In genomic region chr15:81038975-81039607, GRCh38 we compare ENCODE assay signal across 1 cellular context.
TF ChIP-seq lines count a peak whose summit lies in the region.

No MANE protein-coding gene starts in this region.

TF ChIP-seq in K562, 482 proteins besides CTCF, POLR2A, EP300 and RAD21:
- TF ChIP-seq ZBTB12 (CRISPR knock-in tag; IDR thresholded peaks at IDR 0.05) (no peak), ETV5 (CRISPR knock-in tag; IDR thresholded peaks at IDR 0.05; ENCODE audit: low read depth) (no peak), MITF (IDR thresholded peaks at IDR 0.05) (no peak), DDX20 (tag; IDR thresholded peaks at IDR 0.05; ENCODE audit: low read depth) (no peak), ZNF592 (IDR thresholded peaks at IDR 0.05) (no peak), PPARD (CRISPR knock-in tag; IDR thresholded peaks at IDR 0.05) (no peak), ZNF511 (CRISPR knock-in tag; IDR thresholded peaks at IDR 0.05) (no peak), PHB (CRISPR knock-in tag; IDR thresholded peaks at IDR 0.05) (no peak)
